Comparison of ENCODE assay signal across 15 cellular contexts in the genomic region with DNA sequence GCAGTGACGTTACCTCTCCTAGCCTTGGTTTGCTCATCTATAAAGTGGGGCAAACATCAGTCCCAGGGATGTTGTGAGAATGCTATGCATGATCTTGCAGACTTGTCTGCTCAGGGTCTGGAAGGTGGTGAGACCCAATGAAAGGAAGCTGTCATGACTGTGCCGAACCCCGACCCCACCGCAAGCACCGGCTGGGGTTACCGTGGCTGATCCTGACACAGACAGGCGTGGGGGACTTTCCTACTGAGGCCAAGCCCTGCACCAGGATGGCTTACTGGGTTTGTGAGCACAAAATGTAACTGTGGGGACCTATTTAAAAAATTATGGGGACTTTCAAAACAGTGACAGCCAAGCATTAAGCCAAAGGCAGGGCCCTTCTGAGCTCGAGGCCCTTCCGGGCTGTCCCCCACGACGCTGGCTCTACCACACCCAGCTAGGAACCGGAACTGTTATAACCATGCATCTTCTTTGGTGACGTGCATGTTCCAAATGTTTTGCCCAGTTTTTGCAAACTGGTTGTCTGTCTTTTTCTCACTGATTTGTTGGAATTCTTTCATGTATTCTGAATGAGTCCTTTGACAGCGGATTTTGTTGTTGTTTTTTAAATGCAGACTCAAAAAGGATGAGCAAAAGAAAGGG.
DNase-seq lines count a peak whose midpoint lies in the region; ATAC-seq and TF ChIP-seq lines count a peak whose summit lies in the region.
"Had no signal": no experiment of that assay in that cellular context is flagged by ENCODE, and none has a peak within 500 bp of the region (broad histone marks: within the 10 kb centered on the region; RNA-seq: fewer than 3 reads in every experiment).

No MANE protein-coding gene starts in this region.

- H3K27me3 ChIP-seq in CD4-positive, alpha-beta T cell (ENCODE audit: control insufficient read depth, insufficient read depth, low read length), result no peaks in the 10 kb centered on the region

- H3K9me3 Mint-ChIP-seq in CD4-positive, alpha-beta T cell, result no peaks in the 10 kb centered on the region
- no peaks in the 10 kb centered on the region for H3K9me3 Mint-ChIP-seq in central memory CD8-positive, alpha-beta T cell
- H3K9me3 Mint-ChIP-seq in nephron, result no peaks in the 10 kb centered on the region
- H3K9me3 Mint-ChIP-seq in activated naive CD8-positive, alpha-beta T cell treated with anti-CD3 and anti-CD28 coated beads for 36 hours, result no peaks in the 10 kb centered on the region

- intact Hi-C loops in CD4-positive, alpha-beta T cell (cut with DNase I, micrococcal nuclease), result no loop called here
- intact Hi-C loops in cardiac septum (cut with DNase I), result no loop called here

- H3K27me3 Mint-ChIP-seq in CD4-positive, alpha-beta T cell, result peaks cover under 1% of the 10 kb centered on the region
- peaks cover 28% of the 10 kb centered on the region for H3K27me3 Mint-ChIP-seq in central memory CD8-positive, alpha-beta T cell
- H3K27me3 Mint-ChIP-seq in nephron (ENCODE audit: low read depth), result peaks cover 18% of the 10 kb centered on the region
- H3K27me3 Mint-ChIP-seq in activated naive CD8-positive, alpha-beta T cell treated with anti-CD3 and anti-CD28 coated beads for 36 hours, result no peaks in the 10 kb centered on the region

- H3K4me3 Mint-ChIP-seq in CD4-positive, alpha-beta T cell, result no peak overlapping the region
- H3K4me3 Mint-ChIP-seq in central memory CD8-positive, alpha-beta T cell, result no peak overlapping the region
- H3K4me3 Mint-ChIP-seq in nephron, result no peak overlapping the region
- H3K4me3 Mint-ChIP-seq in activated naive CD8-positive, alpha-beta T cell treated with anti-CD3 and anti-CD28 coated beads for 36 hours, result no peak overlapping the region

- peak; percentile 29 for ATAC-seq in CD4-positive, alpha-beta T cell (ENCODE audit: poor library complexity)
- peak; percentile 24 for ATAC-seq in central memory CD8-positive, alpha-beta T cell (replicated peaks; ENCODE audit: extremely low read depth, poor library complexity, severe bottlenecking)
- no peak for ATAC-seq in HG03571 (IDR thresholded peaks at IDR 0.05; ENCODE audit: unreplicated experiment)

- DNase-seq in CD4-positive, alpha-beta T cell, result no peak
- DNase-seq in central memory CD8-positive, alpha-beta T cell (ENCODE audit: low spot score in 2 of 2), result no peak
- no peak for DNase-seq in cardiac septum (ENCODE audit: low spot score)
- DNase-seq in activated naive CD8-positive, alpha-beta T cell treated with anti-CD3 and anti-CD28 coated beads for 36 hours, result no peak
- DNase-seq in germinal center (ENCODE audit: low spot score), result no peak
- DNase-seq: DMS79, NCI-H187, NCI-H2227 treated with DMSO at 0.1 percent for 48 hours, NCI-H510A treated with DMSO at 0.1 percent for 48 hours had no signal

- POLR2A ChIA-PET in CD4-positive, alpha-beta T cell (lab: Charles Lee), result no interaction called here

- no peak overlapping the region for H3K27ac ChIP-seq in CD4-positive, alpha-beta T cell (ENCODE audit: low read depth, low read length)
- H3K27ac ChIP-seq in KOPT-K1 (ENCODE audit: low read depth, low read length, poor library complexity, severe bottlenecking), result peak overlapping the region; percentile 16
- H3K27ac ChIP-seq: BLaER1 treated with 17β-estradiol and CSF1 and Interleukin-3, amounts not matched to agents 10 nM and 100 nM; RWPE1 had no signal

- CTCF ChIA-PET in CD4-positive, alpha-beta T cell (lab: Charles Lee), result interaction anchor here (0.6 kb wide), 1 partner anchor 1073 kb away, joined by 4 read pairs; no protein-coding TSS in a partner anchor

- TF ChIP-seq CTCF in CD4-positive, alpha-beta T cell (IDR thresholded peaks at IDR 0.05), result no peak
- TF ChIP-seq CTCF in nephron (IDR thresholded peaks at IDR 0.05; ENCODE audit: unreplicated experiment in 3 of 3), result no peak

- no peaks in the 10 kb centered on the region for H3K36me3 Mint-ChIP-seq in CD4-positive, alpha-beta T cell (ENCODE audit: low read depth)
- H3K36me3 Mint-ChIP-seq in central memory CD8-positive, alpha-beta T cell (ENCODE audit: insufficient read depth), result no peaks in the 10 kb centered on the region
- no peaks in the 10 kb centered on the region for H3K36me3 Mint-ChIP-seq in nephron (ENCODE audit: low read depth)
- H3K36me3 Mint-ChIP-seq in activated naive CD8-positive, alpha-beta T cell treated with anti-CD3 and anti-CD28 coated beads for 36 hours, result no peaks in the 10 kb centered on the region

- H3K27ac Mint-ChIP-seq in CD4-positive, alpha-beta T cell, result no peak overlapping the region
- no peak overlapping the region for H3K27ac Mint-ChIP-seq in central memory CD8-positive, alpha-beta T cell (ENCODE audit: low read depth)
- H3K27ac Mint-ChIP-seq in nephron, result peak overlapping the region in 2 of 3 experiments; percentile 17 to 42
- no peak overlapping the region for H3K27ac Mint-ChIP-seq in activated naive CD8-positive, alpha-beta T cell treated with anti-CD3 and anti-CD28 coated beads for 36 hours

- no peaks in the 10 kb centered on the region for H3K9me3 ChIP-seq in CD4-positive, alpha-beta T cell (ENCODE audit: control insufficient read depth, low read length)
- no peaks in the 10 kb centered on the region for H3K9me3 ChIP-seq in KOPT-K1 (ENCODE audit: insufficient read depth, low read length, poor library complexity, severe bottlenecking)
- H3K9me3 ChIP-seq: BLaER1 treated with 17β-estradiol and CSF1 and Interleukin-3, amounts not matched to agents 10 nM and 100 nM; HAP-1 had no signal

- no peaks in the 10 kb centered on the region for H3K36me3 ChIP-seq in KOPT-K1 (ENCODE audit: insufficient read depth, low read length)
- H3K36me3 ChIP-seq: BLaER1 treated with 17β-estradiol and CSF1 and Interleukin-3, amounts not matched to agents 10 nM and 100 nM; HAP-1 had no signal

- no peaks in the 10 kb centered on the region for H3K4me1 Mint-ChIP-seq in CD4-positive, alpha-beta T cell (ENCODE audit: low read depth)
- no peaks in the 10 kb centered on the region for H3K4me1 Mint-ChIP-seq in central memory CD8-positive, alpha-beta T cell
- H3K4me1 Mint-ChIP-seq in nephron, result peaks cover 11% of the 10 kb centered on the region
- H3K4me1 Mint-ChIP-seq in activated naive CD8-positive, alpha-beta T cell treated with anti-CD3 and anti-CD28 coated beads for 36 hours, result no peaks in the 10 kb centered on the region

Comparison
In these comparisons a context has a peak if more than half of its experiments do, and no peak if none do; other contexts are left out.
1. H3K27ac Mint-ChIP-seq: peak in nephron (2 of 3); none in CD4-positive, alpha-beta T cell (single experiment), central memory CD8-positive, alpha-beta T cell (single experiment) and activated naive CD8-positive, alpha-beta T cell treated with anti-CD3 and anti-CD28 coated beads for 36 hours (single experiment).